Comparison of ENCODE assay signal across 22 cellular contexts in genomic region chr9:121157939-121158338, GRCh38.
"Had no signal": no experiment of that assay in that cellular context is flagged by ENCODE, and none has a peak within 500 bp of the region (broad histone marks: within the 10 kb centered on the region; RNA-seq: fewer than 3 reads in every experiment).

No MANE protein-coding gene starts in this region.

- H3K4me1 Mint-ChIP-seq: nephron had no signal

- H3K36me3 ChIP-seq: brain microvascular endothelial cell, thoracic aorta had no signal

- ATAC-seq: activated CD4-positive, CD25-positive, alpha-beta regulatory T cell treated with anti-CD3 and anti-CD28 coated beads, Interleukin-2, amount 50 U/mL, for 24 hours; activated CD8-positive, alpha-beta memory T cell treated with anti-CD3 and anti-CD28 coated beads, Interleukin-2, amount 10 ng/mL, durations not matched to agents 7 days and 5 days; left lung; lower lobe of right lung; mucosa of descending colon; right cardiac atrium had no signal

- DNase-seq: activated CD4-positive, alpha-beta memory T cell treated with anti-CD3 and anti-CD28 coated beads, Interleukin-2, amount 10 ng/mL, durations not matched to agents 7 days and 5 days; activated CD4-positive, alpha-beta T cell treated with anti-CD3 and anti-CD28 coated beads, Interleukin-2, amount 10 ng/mL, durations not matched to agents 7 days and 5 days; activated CD8-positive, alpha-beta memory T cell treated with anti-CD3 and anti-CD28 coated beads, Interleukin-2, amount 10 ng/mL, durations not matched to agents 7 days and 5 days; activated gamma-delta T cell; activated naive CD4-positive, alpha-beta T cell treated with anti-CD3 and anti-CD28 coated beads, Interleukin-2, amount 10 ng/mL, durations not matched to agents 7 days and 5 days; activated naive CD8-positive, alpha-beta T cell treated with anti-CD3 and anti-CD28 coated beads, Interleukin-2, amount 10 ng/mL, durations not matched to agents 7 days and 5 days; brain microvascular endothelial cell; dorsolateral prefrontal cortex; effector memory CD4-positive, alpha-beta T cell; left lung; lower lobe of right lung; mucosa of descending colon; posterior cingulate gyrus; right cardiac atrium; stimulated activated CD4-positive, alpha-beta T cell treated with anti-CD3 and anti-CD28 coated beads, Interleukin-2, amount 100 ng/mL, for 48 hours; trophoblast cell had no signal

- H3K4me3 ChIP-seq: coronary artery, dorsolateral prefrontal cortex, left lung, lower lobe of right lung, mucosa of descending colon, thoracic aorta had no signal

- H3K27me3 ChIP-seq: brain microvascular endothelial cell, dorsolateral prefrontal cortex, left lung had no signal

- H3K4me3 Mint-ChIP-seq: activated CD4-positive, alpha-beta memory T cell treated with anti-CD3 and anti-CD28 coated beads, Interleukin-2, amount 10 ng/mL, durations not matched to agents 7 days and 5 days; activated CD4-positive, alpha-beta T cell treated with anti-CD3 and anti-CD28 coated beads, Interleukin-2, amount 10 ng/mL, durations not matched to agents 7 days and 5 days; activated CD8-positive, alpha-beta memory T cell treated with anti-CD3 and anti-CD28 coated beads, Interleukin-2, amount 10 ng/mL, durations not matched to agents 7 days and 5 days; activated naive CD4-positive, alpha-beta T cell treated with anti-CD3 and anti-CD28 coated beads, Interleukin-2, amount 10 ng/mL, durations not matched to agents 7 days and 5 days; activated naive CD8-positive, alpha-beta T cell treated with anti-CD3 and anti-CD28 coated beads, Interleukin-2, amount 10 ng/mL, durations not matched to agents 7 days and 5 days; nephron; stimulated activated naive CD8-positive, alpha-beta T cell treated with anti-CD3 and anti-CD28 coated beads, Interleukin-15, Interleukin-2, amounts not matched to agents 100 ng/mL and 50 ng/mL, for 24 hours had no signal

- H3K9me3 Mint-ChIP-seq: activated CD4-positive, alpha-beta memory T cell treated with anti-CD3 and anti-CD28 coated beads, Interleukin-2, amount 10 ng/mL, durations not matched to agents 7 days and 5 days; activated CD4-positive, alpha-beta T cell treated with anti-CD3 and anti-CD28 coated beads, Interleukin-2, amount 10 ng/mL, durations not matched to agents 7 days and 5 days; activated naive CD4-positive, alpha-beta T cell treated with anti-CD3 and anti-CD28 coated beads, Interleukin-2, amount 10 ng/mL, durations not matched to agents 7 days and 5 days; activated naive CD8-positive, alpha-beta T cell treated with anti-CD3 and anti-CD28 coated beads, Interleukin-2, amount 10 ng/mL, durations not matched to agents 7 days and 5 days; nephron; stimulated activated naive CD8-positive, alpha-beta T cell treated with anti-CD3 and anti-CD28 coated beads, Interleukin-15, Interleukin-2, amounts not matched to agents 100 ng/mL and 50 ng/mL, for 24 hours had no signal

- H3K27me3 Mint-ChIP-seq: activated CD4-positive, alpha-beta memory T cell treated with anti-CD3 and anti-CD28 coated beads, Interleukin-2, amount 10 ng/mL, durations not matched to agents 7 days and 5 days; activated CD4-positive, alpha-beta T cell treated with anti-CD3 and anti-CD28 coated beads, Interleukin-2, amount 10 ng/mL, durations not matched to agents 7 days and 5 days; activated CD8-positive, alpha-beta memory T cell treated with anti-CD3 and anti-CD28 coated beads, Interleukin-2, amount 10 ng/mL, durations not matched to agents 7 days and 5 days; activated naive CD4-positive, alpha-beta T cell treated with anti-CD3 and anti-CD28 coated beads, Interleukin-2, amount 10 ng/mL, durations not matched to agents 7 days and 5 days; activated naive CD8-positive, alpha-beta T cell treated with anti-CD3 and anti-CD28 coated beads, Interleukin-2, amount 10 ng/mL, durations not matched to agents 7 days and 5 days; stimulated activated naive CD8-positive, alpha-beta T cell treated with anti-CD3 and anti-CD28 coated beads, Interleukin-15, Interleukin-2, amounts not matched to agents 100 ng/mL and 50 ng/mL, for 24 hours had no signal

- H3K9me3 ChIP-seq: left lung, lower lobe of right lung, mucosa of descending colon, thoracic aorta had no signal

- H3K27ac Mint-ChIP-seq: activated CD4-positive, alpha-beta T cell treated with anti-CD3 and anti-CD28 coated beads, Interleukin-2, amount 10 ng/mL, durations not matched to agents 7 days and 5 days; activated naive CD8-positive, alpha-beta T cell treated with anti-CD3 and anti-CD28 coated beads, Interleukin-2, amount 10 ng/mL, durations not matched to agents 7 days and 5 days; nephron had no signal

- H3K27ac ChIP-seq: brain microvascular endothelial cell, coronary artery, lower lobe of right lung, thoracic aorta, VCaP had no signal
